8 cellular contexts compared by ENCODE assay signal in genomic region chr16:88920618-88921602, GRCh38. TPM values are rescaled to one million over a fixed set of nuclear protein-coding genes. Genes with fewer than 3 reads are reported as not detected.
DNase-seq lines count a peak whose midpoint lies in the region; TF ChIP-seq lines count a peak whose summit lies in the region.

No MANE protein-coding gene starts in this region.

- no peaks in the 10 kb centered on the region for H3K27me3 ChIP-seq in uterus

- peaks cover 7% of the 10 kb centered on the region for H3K4me1 Mint-ChIP-seq in activated naive CD8-positive, alpha-beta T cell (ENCODE audit: low read depth)

- H3K27ac Mint-ChIP-seq in activated naive CD8-positive, alpha-beta T cell = no peak overlapping the region

- H3K9me3 ChIP-seq in uterus = no peaks in the 10 kb centered on the region

- peaks cover 0 to 8% of the 10 kb centered on the region in 2 donors for H3K4me1 ChIP-seq in uterus

- H3K27me3 Mint-ChIP-seq in activated naive CD8-positive, alpha-beta T cell = peaks cover 2% of the 10 kb centered on the region

- peak overlapping the region; percentile 51 to 52 for H3K27ac ChIP-seq in uterus

- H3K4me3 Mint-ChIP-seq in activated naive CD8-positive, alpha-beta T cell = peak overlapping the region; percentile 63

- no peak for TF ChIP-seq CTCF in uterus (IDR thresholded peaks at IDR 0.05)

- no peaks in the 10 kb centered on the region for H3K36me3 ChIP-seq in uterus

- TF ChIP-seq POLR2A in uterus (IDR thresholded peaks at IDR 0.05) (no peak), erythroblast (IDR thresholded peaks at IDR 0.05; ENCODE audit: low read length) (no peak)

- no peaks in the 10 kb centered on the region for H3K9me3 Mint-ChIP-seq in activated naive CD8-positive, alpha-beta T cell (ENCODE audit: low read depth)

- intact Hi-C loops in uterus (cut with DNase I; ENCODE audit: low total_unique reads) = no loop called here

- peak; percentile 69 for DNase-seq in A172 (ENCODE audit: low spot score)
- peak; percentile 90 for DNase-seq in GM19238 (ENCODE audit: insufficient read length, low spot score)
- DNase-seq in iris pigment epithelial cell (ENCODE audit: low read depth) = peak; percentile 59
- DNase-seq in uterus = peak; percentile 67 to 70
- DNase-seq in erythroblast (lab: John Stamatoyannopoulos, UW) = no peak
- DNase-seq in NAMALWA (ENCODE audit: low spot score) = no peak
- DNase-seq in NCI-H82 treated with DMSO at 0.1 percent for 48 hours (lab: John Stamatoyannopoulos, UW; ENCODE audit: unreplicated experiment) = no peak

- H3K36me3 Mint-ChIP-seq in activated naive CD8-positive, alpha-beta T cell = no peaks in the 10 kb centered on the region

- no peak overlapping the region for H3K4me3 ChIP-seq in uterus

RNA-seq across cellular contexts. Expression of gene PABPN1L, which starts 54.5 kb away (rescaled TPM):
- total RNA-seq in A172 (2014; rRNA removed; shearing (Covaris generic)) = not detected in 2 replicates
- total RNA-seq in uterus = not detected

RNA-seq across cellular contexts. Expression of gene CBFA2T3, which starts 56.1 kb away (rescaled TPM):
- total RNA-seq in A172 (2014; rRNA removed; shearing (Covaris generic)) = 0.05 TPM in 1 of 2 replicates, not detected in the other
- total RNA-seq in uterus = 10 to 100 TPM in 1 of 4 donors, 1 to 10 TPM in 1, under 1 TPM in 2; under 0.01 to 12.1 (median 3.1) TPM

Comparison
In these comparisons a context has a peak if more than half of its experiments do, and no peak if none do; other contexts are left out.
1. DNase-seq: peak in A172 (single experiment), GM19238 (single experiment), iris pigment epithelial cell (single experiment) and uterus (2 of 2); none in erythroblast (0 of 2), NAMALWA (single experiment) and NCI-H82 treated with DMSO at 0.1 percent for 48 hours (single experiment).